In the genomic region with DNA sequence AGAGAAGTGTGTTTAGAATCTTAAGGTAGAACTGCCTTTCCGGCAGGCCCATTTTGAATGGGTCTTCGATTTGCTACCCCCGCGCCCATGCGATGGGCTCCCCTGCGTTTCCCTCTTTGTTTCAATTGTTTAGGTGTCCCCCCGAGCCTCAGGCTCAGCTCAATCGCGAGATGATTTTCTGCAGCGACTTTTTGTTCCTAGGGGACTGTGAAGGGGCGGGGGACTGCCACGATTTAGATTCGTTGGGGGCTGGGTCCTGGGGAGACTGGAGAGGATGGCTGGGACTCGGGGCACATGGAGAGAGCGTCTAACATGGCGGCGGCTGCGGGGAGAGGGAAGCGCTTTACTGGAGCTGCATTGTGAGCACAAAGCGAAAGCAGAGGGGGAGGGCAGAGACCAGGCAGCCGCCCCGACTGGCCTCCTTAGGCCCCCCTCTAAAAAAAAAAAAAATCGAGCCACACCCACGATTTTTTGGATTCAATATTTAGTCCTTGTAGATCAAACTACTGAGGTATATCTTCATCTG, we compare ENCODE assay signal across 8 cellular contexts. TPM values are rescaled to one million over a fixed set of nuclear protein-coding genes. Genes with fewer than 3 reads are reported as not detected.
A peak's percentile ranks its signal among the peaks of the same experiment; 100 is the strongest.
DNase-seq lines count a peak whose midpoint lies in the region; ATAC-seq and TF ChIP-seq lines count a peak whose summit lies in the region.

No MANE protein-coding gene starts in this region.

- no peaks in the 10 kb centered on the region for H3K27me3 Mint-ChIP-seq in natural killer cell (ENCODE audit: low read depth in 2 of 2)

- peak overlapping the region; percentile 97 for H3K4me2 ChIP-seq in PC-3 (ENCODE audit: low read length)

- no peaks in the 10 kb centered on the region for H3K9me3 Mint-ChIP-seq in natural killer cell

- H3K4me1 ChIP-seq in PC-3 (ENCODE audit: insufficient read depth, low read length) = peaks cover 37% of the 10 kb centered on the region

- DNase-seq in AG20443 (ENCODE audit: low spot score) = peak; percentile 83
- peak; percentile 81 for DNase-seq in HT-29 (ENCODE audit: low spot score)
- DNase-seq in PC-3 = peak; percentile 49
- peak; percentile 52 for DNase-seq in activated T-helper 1 cell treated with Interleukin-2 at 50 U/mL for 16 hours (ENCODE audit: low read depth)
- peak; percentile 73 for DNase-seq in fibroblast of gingiva (ENCODE audit: low read depth)
- DNase-seq in natural killer cell = peak; percentile 68
- peak; percentile 61 to 72 (median 66) for DNase-seq in stimulated activated naive CD4-positive, alpha-beta T cell (lab: John Stamatoyannopoulos, UW)

- H2AFZ ChIP-seq in PC-3 (ENCODE audit: low read length) = peak overlapping the region; percentile 59; the same call in 1 of the 2 replicates

- CTCF ChIA-PET in PC-3 (lab: Charles Lee) = interaction anchor here (0.6 kb wide), 1 partner anchor 46 kb away, joined by 3 read pairs; no protein-coding TSS in a partner anchor

- peak overlapping the region; percentile 86 for H3K27ac ChIP-seq in PC-3 (ENCODE audit: low read length)

- H3K4me3 ChIP-seq in PC-3 (ENCODE audit: low read length) = peak overlapping the region; percentile 99

- H4K20me1 ChIP-seq in PC-3 (ENCODE audit: low read length) = peaks cover 37% of the 10 kb centered on the region

- ATAC-seq in GM19043 (IDR thresholded peaks at IDR 0.05; ENCODE audit: low read depth, unreplicated experiment) (peak; percentile 38), PC-3 (peak; percentile 13; the same call in 1 of the 2 replicates), natural killer cell (peak; percentile 50 to 67 (median 61))

- H3K9me3 ChIP-seq in PC-3 (ENCODE audit: low read length) = no peaks in the 10 kb centered on the region

- intact Hi-C loops in PC-3 (cut with micrococcal nuclease) = no loop called here
- intact Hi-C loops in natural killer cell (cut with micrococcal nuclease) = loop anchor here (2.0 to 10.0 kb wide), 5 partner anchors 34 to 1158 kb away; a partner anchor contains a TSS

- H3K4me1 Mint-ChIP-seq in natural killer cell = peaks cover 35 to 37% of the 10 kb centered on the region in 2 donors

- peak overlapping the region; percentile 100 for H3K9ac ChIP-seq in PC-3 (ENCODE audit: low read length)

- peaks cover 62% of the 10 kb centered on the region for H3K79me2 ChIP-seq in PC-3 (ENCODE audit: low read length)

- no peaks in the 10 kb centered on the region for H3F3A ChIP-seq in PC-3 (ENCODE audit: low read length, unreplicated experiment)

- BruUV-seq in PC-3 (replicated peaks; lab: Mats Ljungman, UMichigan) = TSS peak; percentile 91

- TF ChIP-seq CTCF in PC-3 (conservative IDR thresholded peaks at IDR 0.05; ENCODE audit: low read depth, low read length) (no peak), natural killer cell (IDR thresholded peaks at IDR 0.05) (no peak)

- no peaks in the 10 kb centered on the region for H3K36me3 Mint-ChIP-seq in natural killer cell

- H3K36me3 ChIP-seq in PC-3 (ENCODE audit: low read depth, low read length) = peaks cover 23% of the 10 kb centered on the region

- no peaks in the 10 kb centered on the region for H3K27me3 ChIP-seq in PC-3 (ENCODE audit: low read length)

- POLR2A ChIA-PET in PC-3 (lab: Charles Lee; ENCODE audit: unreplicated experiment) = no interaction called here

- peak overlapping the region; percentile 95 to 96 for H3K27ac Mint-ChIP-seq in natural killer cell

- no peaks in the 10 kb centered on the region for H3K9me2 ChIP-seq in PC-3 (replicated peaks; ENCODE audit: low read length)

- H3K4me3 Mint-ChIP-seq in natural killer cell = peak overlapping the region; percentile 99

RNA-seq across cellular contexts. Expression of a gene that starts 1.7 kb away (rescaled TPM):
- 360 and 372 TPM in 2 replicates for total RNA-seq in HT-29 (2014; rRNA removed; shearing (Covaris generic))
- total RNA-seq in PC-3 (2014; rRNA removed) (224 and 258 TPM in 2 replicates), natural killer cell (100 to 1,000 TPM; 118 to 158 (median 137) TPM)

RNA-seq across cellular contexts. Expression of a gene that starts 52.2 kb away (rescaled TPM):
- total RNA-seq in HT-29 (2014; rRNA removed; shearing (Covaris generic)) = 49.7 and 51.8 TPM in 2 replicates
- total RNA-seq in PC-3 (2014; rRNA removed) (48.7 and 55.9 TPM in 2 replicates), natural killer cell (10 to 100 TPM; 40.3 to 53.6 (median 42.8) TPM)

Comparison
In these comparisons a context has a peak if more than half of its experiments do, and no peak if none do; other contexts are left out.
1. Peak in every context shown above with its lines: DNase-seq, ATAC-seq, H3K4me3 ChIP-seq and H3K27ac ChIP-seq.